In genomic region chr7:2525161-2525930, GRCh38 we compare ENCODE assay signal across 13 cellular contexts. TPM values are rescaled to one million over a fixed set of nuclear protein-coding genes. Genes with fewer than 3 reads are reported as not detected.
DNase-seq lines count a peak whose midpoint lies in the region; ATAC-seq and TF ChIP-seq lines count a peak whose summit lies in the region.
"Had no signal": no experiment of that assay in that cellular context is flagged by ENCODE, and none has a peak within 500 bp of the region (broad histone marks: within the 10 kb centered on the region; RNA-seq: fewer than 3 reads in every experiment).

No MANE protein-coding gene starts in this region.

- no peaks in the 10 kb centered on the region for H3K27me3 ChIP-seq in ectodermal cell (ENCODE audit: control insufficient read depth, insufficient read depth, low read length, poor library complexity, severe bottlenecking)

- H3K9me3 Mint-ChIP-seq in IgD-negative memory B cell: no peaks in the 10 kb centered on the region

- H3K36me3 Mint-ChIP-seq in IgD-negative memory B cell: peaks cover 9% of the 10 kb centered on the region

- no peak overlapping the region for H3K27ac ChIP-seq in ectodermal cell (ENCODE audit: insufficient read depth, low read depth, low read length, poor library complexity, severe bottlenecking)
- H3K27ac ChIP-seq: ascending aorta had no signal

- no peak for ATAC-seq in HG03025 (IDR thresholded peaks at IDR 0.05; ENCODE audit: low FRiP score, unreplicated experiment)

- H3K9me3 ChIP-seq in ectodermal cell (ENCODE audit: control insufficient read depth, low read length): no peaks in the 10 kb centered on the region
- H3K9me3 ChIP-seq: ascending aorta had no signal

- H3K36me3 ChIP-seq in ectodermal cell (ENCODE audit: control insufficient read depth, insufficient read depth, low read length): peaks cover 31% of the 10 kb centered on the region
- H3K36me3 ChIP-seq: ascending aorta had no signal

- 74 to 75% methylated on average over 45 of the region's 45 CpGs for WGBS in ectodermal cell, 2 experiments

- peak; percentile 75 for DNase-seq in DMS53 (lab: John Stamatoyannopoulos, UW)
- DNase-seq in DMS53 treated with DMSO at 0.1 percent for 48 hours (lab: John Stamatoyannopoulos, UW; ENCODE audit: unreplicated experiment): no peak
- DNase-seq in posterior vena cava (ENCODE audit: low spot score): peak; percentile 84
- DNase-seq in GM20000 (ENCODE audit: low spot score): no peak
- no peak for DNase-seq in stimulated activated CD4-positive, alpha-beta T cell treated with anti-CD3 and anti-CD28 coated beads, Interleukin-4, amount 100 ng/mL, for 4 hours
- DNase-seq: occipital lobe had no signal

- peaks cover 66% of the 10 kb centered on the region for H3K4me1 ChIP-seq in ectodermal cell (ENCODE audit: control insufficient read depth, insufficient read depth, low read length)

- intact Hi-C loops in posterior vena cava (cut with DNase I): no loop called here

- no peak for TF ChIP-seq CTCF in GM20000 (IDR thresholded peaks at IDR 0.05; ENCODE audit: extremely low read depth, missing control alignments)

- H3K4me3 ChIP-seq in ectodermal cell (ENCODE audit: insufficient read depth, low read depth, low read length): peak overlapping the region; percentile 15
- H3K4me3 ChIP-seq: ascending aorta had no signal

- no peaks in the 10 kb centered on the region for H3K27me3 Mint-ChIP-seq in IgD-negative memory B cell

- H3K4me3 Mint-ChIP-seq in IgD-negative memory B cell: peak overlapping the region in 3 of 4 donors; percentile 58 to 84 (median 72)

- H3K4me1 Mint-ChIP-seq in IgD-negative memory B cell: peaks cover 18 to 34% (median 31%) of the 10 kb centered on the region in 3 donors

- H3K27ac Mint-ChIP-seq in IgD-negative memory B cell: peak overlapping the region; percentile 57 to 87 (median 84)

RNA-seq across cellular contexts. Expression of gene LFNG, which starts 5.8 kb away (rescaled TPM):
- polyA plus RNA-seq in IgD-negative memory B cell: 1.7 TPM
- 93.3 TPM for polyA plus RNA-seq in ectodermal cell (2013, experiment 1 of 4)
- 173 TPM for polyA plus RNA-seq in ectodermal cell (2013, experiment 2 of 4)
- polyA plus RNA-seq in ectodermal cell (2013, experiment 3 of 4): 110 TPM
- polyA plus RNA-seq in ectodermal cell (2013, experiment 4 of 4): 138 TPM
- total RNA-seq in posterior vena cava: 10 to 100 TPM; 15.2 to 16.5 TPM

RNA-seq across cellular contexts. Expression of gene BRAT1, which starts 30.0 kb away (rescaled TPM):
- polyA plus RNA-seq in IgD-negative memory B cell: 39.4 TPM
- polyA plus RNA-seq in ectodermal cell (2013, experiment 1 of 4): 50.2 TPM
- polyA plus RNA-seq in ectodermal cell (2013, experiment 2 of 4): 46.1 TPM
- polyA plus RNA-seq in ectodermal cell (2013, experiment 3 of 4): 44.3 TPM
- 47.9 TPM for polyA plus RNA-seq in ectodermal cell (2013, experiment 4 of 4)
- 10 to 100 TPM; 16.3 to 17.2 TPM for total RNA-seq in posterior vena cava

RNA-seq across cellular contexts. Expression of gene IQCE, which starts 33.4 kb away (rescaled TPM):
- polyA plus RNA-seq in IgD-negative memory B cell: 2.3 TPM
- 17.6 TPM for polyA plus RNA-seq in ectodermal cell (2013, experiment 1 of 4)
- 18.1 TPM for polyA plus RNA-seq in ectodermal cell (2013, experiment 2 of 4)
- 15.0 TPM for polyA plus RNA-seq in ectodermal cell (2013, experiment 3 of 4)
- 17.7 TPM for polyA plus RNA-seq in ectodermal cell (2013, experiment 4 of 4)
- 10 to 100 TPM; 14.6 to 19.1 TPM for total RNA-seq in posterior vena cava

RNA-seq across cellular contexts. Expression of gene GRIFIN, which starts 49.1 kb away (rescaled TPM):
- polyA plus RNA-seq in IgD-negative memory B cell: not detected
- polyA plus RNA-seq in ectodermal cell (2013, experiment 1 of 4): not detected
- not detected for polyA plus RNA-seq in ectodermal cell (2013, experiment 2 of 4)
- polyA plus RNA-seq in ectodermal cell (2013, experiment 3 of 4): not detected
- polyA plus RNA-seq in ectodermal cell (2013, experiment 4 of 4): not detected
- total RNA-seq in posterior vena cava: not detected
- total RNA-seq: A673, ascending aorta, occipital lobe had no signal
- polyA plus RNA-seq: esophagus, thymus had no signal

Comparison
In these comparisons a context has a peak if more than half of its experiments do, and no peak if none do; other contexts are left out.
1. DNase-seq: peak in DMS53 (single experiment) and posterior vena cava (single experiment); none in DMS53 treated with DMSO at 0.1 percent for 48 hours (single experiment), GM20000 (single experiment) and stimulated activated CD4-positive, alpha-beta T cell treated with anti-CD3 and anti-CD28 coated beads, Interleukin-4, amount 100 ng/mL, for 4 hours (0 of 2).